ENCODE assay signal across 9 cellular contexts in genomic region chr3:185215873-185216586, GRCh38. TPM values are rescaled to one million over a fixed set of nuclear protein-coding genes. Genes with fewer than 3 reads are reported as not detected.
A peak's percentile ranks its signal among the peaks of the same experiment; 100 is the strongest.
DNase-seq lines count a peak whose midpoint lies in the region; ATAC-seq and TF ChIP-seq lines count a peak whose summit lies in the region.
"Had no signal": no experiment of that assay in that cellular context is flagged by ENCODE, and none has a peak within 500 bp of the region (broad histone marks: within the 10 kb centered on the region; RNA-seq: fewer than 3 reads in every experiment).

No MANE protein-coding gene starts in this region.

- no peak overlapping the region for H3K27ac ChIP-seq in HL-60 (replicated peaks)

- no peaks in the 10 kb centered on the region for H3K9me3 ChIP-seq in BE2C

- POLR2A ChIA-PET in WTC11 (lab: Charles Lee): no interaction called here

- H3K9me3 Mint-ChIP-seq in WTC11: no peaks in the 10 kb centered on the region; the same call in 1 of the 2 replicates
- H3K9me3 Mint-ChIP-seq: memory B cell had no signal

- CTCF ChIA-PET in WTC11 (lab: Charles Lee): interaction anchor here (0.6 kb wide), 1 partner anchor 145 kb away, joined by 3 read pairs; no protein-coding TSS in a partner anchor

- ATAC-seq in WTC11: no peak; the same call in 1 of the 2 replicates
- no peak for ATAC-seq in HG02840 (IDR thresholded peaks at IDR 0.05; ENCODE audit: low FRiP score, unreplicated experiment)

- peaks cover 13% of the 10 kb centered on the region for H3K4me1 Mint-ChIP-seq in WTC11
- H3K4me1 Mint-ChIP-seq: memory B cell had no signal

- H3K27me3 Mint-ChIP-seq in WTC11 (ENCODE audit: low read depth): no peaks in the 10 kb centered on the region

- H3K4me3 Mint-ChIP-seq in WTC11: peak overlapping the region; percentile 44
- H3K4me3 Mint-ChIP-seq: memory B cell had no signal

- H3K4me1 ChIP-seq in BE2C: peaks cover 2% of the 10 kb centered on the region

- TF ChIP-seq CTCF in BE2C (IDR thresholded peaks at IDR 0.05; ENCODE audit: low read depth, low read length) (peak; percentile 58), HL-60 (IDR thresholded peaks at IDR 0.05; ENCODE audit: insufficient read depth, low read length) (peak; percentile 32), WTC11 (IDR thresholded peaks at IDR 0.05) (no peak)

- H3K27me3 ChIP-seq in BE2C (no peaks in the 10 kb centered on the region), HL-60 (ENCODE audit: insufficient read depth, poor library complexity, severe bottlenecking) (no peaks in the 10 kb centered on the region)

- H3K4me3 ChIP-seq in BE2C (ENCODE audit: low read depth, low read length): no peak overlapping the region
- H3K4me3 ChIP-seq in HL-60 (replicated peaks; ENCODE audit: insufficient read depth, low read length): no peak overlapping the region

- H3K36me3 ChIP-seq in BE2C: no peaks in the 10 kb centered on the region

- no peaks in the 10 kb centered on the region for H3K36me3 Mint-ChIP-seq in WTC11
- H3K36me3 Mint-ChIP-seq: memory B cell had no signal

- H3K27ac Mint-ChIP-seq in WTC11: peak overlapping the region; percentile 81
- H3K27ac Mint-ChIP-seq: memory B cell had no signal

- DNase-seq in BE2C (no peak), HL-60 (ENCODE audit: low read depth in 1 of 2, low spot score in 1 of 2) (no peak), WTC11 (ENCODE audit: low spot score) (no peak), kidney glomerular epithelial cell (lab: John Stamatoyannopoulos, UW) (peak; percentile 25), NK-92 (lab: John Stamatoyannopoulos, UW; ENCODE audit: unreplicated experiment) (no peak), GF-D8 (lab: John Stamatoyannopoulos, UW) (no peak)
- no peak for DNase-seq in effector CD4-positive, alpha-beta T cell

TF ChIP-seq in WTC11, 78 proteins besides CTCF, POLR2A, EP300 and RAD21:
- TF ChIP-seq, protein P1, sequence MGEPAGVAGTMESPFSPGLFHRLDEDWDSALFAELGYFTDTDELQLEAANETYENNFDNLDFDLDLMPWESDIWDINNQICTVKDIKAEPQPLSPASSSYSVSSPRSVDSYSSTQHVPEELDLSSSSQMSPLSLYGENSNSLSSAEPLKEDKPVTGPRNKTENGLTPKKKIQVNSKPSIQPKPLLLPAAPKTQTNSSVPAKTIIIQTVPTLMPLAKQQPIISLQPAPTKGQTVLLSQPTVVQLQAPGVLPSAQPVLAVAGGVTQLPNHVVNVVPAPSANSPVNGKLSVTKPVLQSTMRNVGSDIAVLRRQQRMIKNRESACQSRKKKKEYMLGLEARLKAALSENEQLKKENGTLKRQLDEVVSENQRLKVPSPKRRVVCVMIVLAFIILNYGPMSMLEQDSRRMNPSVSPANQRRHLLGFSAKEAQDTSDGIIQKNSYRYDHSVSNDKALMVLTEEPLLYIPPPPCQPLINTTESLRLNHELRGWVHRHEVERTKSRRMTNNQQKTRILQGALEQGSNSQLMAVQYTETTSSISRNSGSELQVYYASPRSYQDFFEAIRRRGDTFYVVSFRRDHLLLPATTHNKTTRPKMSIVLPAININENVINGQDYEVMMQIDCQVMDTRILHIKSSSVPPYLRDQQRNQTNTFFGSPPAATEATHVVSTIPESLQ (CRISPR knock-in tag; IDR thresholded peaks at IDR 0.05): no peak
- TF ChIP-seq CREM (CRISPR knock-in tag; IDR thresholded peaks at IDR 0.05): no peak

RNA-seq across cellular contexts. Expression of gene EHHADH, which starts 37.8 kb away (rescaled TPM):
- polyA plus RNA-seq in BE2C (2012; ENCODE audit: insufficient read depth, insufficient read length, low read depth): 1.8 TPM
- 4.2 to 4.9 TPM (median 4.3 TPM) in 3 replicates for total RNA-seq in WTC11 (2021)
